Comparison of ENCODE assay signal across 33 cellular contexts in genomic region chr6:155056756-155057155, GRCh38.
"Had no signal": no experiment of that assay in that cellular context is flagged by ENCODE, and none has a peak within 500 bp of the region (broad histone marks: within the 10 kb centered on the region; RNA-seq: fewer than 3 reads in every experiment).

No MANE protein-coding gene starts in this region.

- ATAC-seq: activated naive CD4-positive, alpha-beta T cell treated with anti-CD3 and anti-CD28 coated beads, Interleukin-2, amount 50 U/mL, for 72 hours; activated naive CD8-positive, alpha-beta T cell treated with anti-CD3 and anti-CD28 coated beads, Interleukin-2, amount 50 U/mL, for 24 hours; activated T-cell treated with anti-CD3 and anti-CD28 coated beads, Interleukin-2, amount 50 U/mL, for 4 hours; activated T-cell treated with anti-CD3 and anti-CD28 coated beads, Interleukin-2, amount 50 U/mL, for 72 hours; activated T-helper 17 cell treated with anti-CD3 and anti-CD28 coated beads, Interleukin-2, amount 50 U/mL, for 72 hours; body of pancreas had no signal

- H3K27ac ChIP-seq: adrenal gland, ascending aorta, body of pancreas, brain microvascular endothelial cell, breast epithelium, cardiac muscle cell had no signal

- H3K27me3 ChIP-seq: adrenal gland, ascending aorta, body of pancreas, brain microvascular endothelial cell, breast epithelium had no signal

- H3K9me3 ChIP-seq: adrenal gland, ascending aorta, body of pancreas, breast epithelium had no signal

- H3K36me3 ChIP-seq: adrenal gland, ascending aorta, brain microvascular endothelial cell, breast epithelium, cardiac muscle cell had no signal

- FAIRE-seq: astrocyte, bronchial epithelial cell had no signal

- DNase-seq: activated effector memory CD4-positive, alpha-beta T cell treated with anti-CD3 and anti-CD28 coated beads, Interleukin-2, amount 50 U/mL, for 16 hours; activated effector memory CD4-positive, alpha-beta T cell treated with Interleukin-2 at 50 U/mL for 16 hours; activated gamma-delta T cell; activated gamma-delta T cell treated with Interleukin-2 at 50 U/mL for 16 hours; activated naive CD4-positive, alpha-beta T cell treated with anti-CD3 and anti-CD28 coated beads for 36 hours; activated naive CD4-positive, alpha-beta T cell treated with anti-CD3 and anti-CD28 coated beads, Interleukin-2, amount 10 ng/mL, durations not matched to agents 7 days and 5 days; activated naive CD4-positive, alpha-beta T cell treated with anti-CD3 and anti-CD28 coated beads, Interleukin-2, amount 50 U/mL, for 16 hours; activated naive CD4-positive, alpha-beta T cell treated with Interleukin-2 at 50 U/mL for 16 hours; activated naive CD8-positive, alpha-beta T cell treated with anti-CD3 and anti-CD28 coated beads for 36 hours; activated naive CD8-positive, alpha-beta T cell treated with anti-CD3 and anti-CD28 coated beads, Interleukin-2, amount 10 ng/mL, durations not matched to agents 7 days and 5 days; activated naive CD8-positive, alpha-beta T cell treated with anti-CD3 and anti-CD28 coated beads, Interleukin-2, amount 50 U/mL, for 24 hours; activated T-cell treated with anti-CD3 and anti-CD28 coated beads, Interleukin-2, amount 50 U/mL, for 1 hour; activated T-cell treated with anti-CD3 and anti-CD28 coated beads, Interleukin-2, amount 50 U/mL, for 24 hours; activated T-cell treated with anti-CD3 and anti-CD28 coated beads, Interleukin-2, amount 50 U/mL, for 4 hours; activated T-cell treated with anti-CD3 and anti-CD28 coated beads, Interleukin-2, amount 50 U/mL, for 48 hours; activated T-cell treated with anti-CD3 and anti-CD28 coated beads, Interleukin-2, amount 50 U/mL, for 72 hours; adrenal gland; amniotic stem cell; amygdala; anterior cingulate cortex; aorta; body of pancreas; brain microvascular endothelial cell; caudate nucleus; central memory CD4-positive, alpha-beta T cell; cerebellar nuclear complex had no signal

- H3K4me1 ChIP-seq: adrenal gland, body of pancreas, breast epithelium had no signal

- H3K4me3 ChIP-seq: adrenal gland, ascending aorta, body of pancreas, breast epithelium, cardiac muscle cell had no signal
